In the genomic region with DNA sequence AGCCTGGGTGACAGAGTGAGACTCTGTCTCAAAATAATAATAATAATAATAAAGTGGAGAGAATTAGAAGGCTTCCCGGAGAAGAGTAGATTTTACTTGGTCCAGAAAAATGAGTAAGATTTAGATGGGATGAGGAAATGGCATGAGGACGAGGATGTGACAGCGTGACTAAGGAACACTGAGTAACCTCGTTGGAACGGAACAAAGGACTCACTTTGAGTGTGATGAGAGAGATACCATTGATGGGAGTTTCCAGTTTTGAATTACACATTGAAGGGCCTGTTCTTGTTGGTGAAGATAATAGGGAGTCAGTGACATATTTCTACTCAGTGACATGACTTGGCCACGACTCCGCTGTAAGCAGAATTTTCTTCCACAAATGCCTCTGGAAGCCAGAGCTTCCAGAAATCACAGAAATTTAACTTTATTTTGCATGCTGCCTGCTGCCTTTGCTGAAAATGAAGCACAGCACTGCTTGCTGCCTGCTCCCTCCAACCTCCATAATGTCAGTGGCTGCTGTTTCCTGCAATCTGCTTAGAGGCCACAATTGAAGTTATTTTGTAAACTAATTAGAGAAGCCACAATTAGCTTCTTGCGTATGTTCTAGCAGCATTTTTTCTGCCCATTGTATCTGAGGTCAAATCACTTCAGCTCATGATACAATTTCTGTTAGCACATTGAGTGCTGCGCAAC, we compare ENCODE assay signal across 15 cellular contexts. TPM values are rescaled to one million over a fixed set of nuclear protein-coding genes. Genes with fewer than 3 reads are reported as not detected.
DNase-seq lines count a peak whose midpoint lies in the region; ATAC-seq and TF ChIP-seq lines count a peak whose summit lies in the region.
"Had no signal": no experiment of that assay in that cellular context is flagged by ENCODE, and none has a peak within 500 bp of the region (broad histone marks: within the 10 kb centered on the region; RNA-seq: fewer than 3 reads in every experiment).

No MANE protein-coding gene starts in this region.

- TF ChIP-seq CTCF in foreskin fibroblast (IDR thresholded peaks at IDR 0.05; ENCODE audit: low read depth, low read length): no peak

- no peak overlapping the region for H3K4me3 ChIP-seq in adipocyte (ENCODE audit: low read length)
- no peak overlapping the region for H3K4me3 ChIP-seq in foreskin fibroblast (ENCODE audit: low read depth in 1 of 2, low read length in 2 of 2)
- H3K4me3 ChIP-seq in Karpas-422 (ENCODE audit: low read length): no peak overlapping the region
- H3K4me3 ChIP-seq: tibial nerve had no signal

- H3K27me3 Mint-ChIP-seq in activated T-cell treated with anti-CD3 and anti-CD28 coated beads, Interleukin-2, amount 50 U/mL, for 72 hours (ENCODE audit: low read depth): peaks cover 4% of the 10 kb centered on the region
- peaks cover 5% of the 10 kb centered on the region for H3K27me3 Mint-ChIP-seq in activated T-cell treated with anti-CD3 and anti-CD28 coated beads, Interleukin-2, amount 50 U/mL, for 4 hours (ENCODE audit: low read depth)

- DNase-seq in activated T-cell treated with anti-CD3 and anti-CD28 coated beads, Interleukin-2, amount 50 U/mL, for 72 hours: no peak
- DNase-seq in activated T-cell treated with anti-CD3 and anti-CD28 coated beads, Interleukin-2, amount 50 U/mL, for 4 hours: no peak
- DNase-seq in adipocyte (ENCODE audit: low read depth) (peak; percentile 22), foreskin fibroblast (peak; percentile 73 to 82), mesenteric fat pad (ENCODE audit: low spot score) (no peak), Karpas-422 (no peak)
- DNase-seq: activated T-cell treated with anti-CD3 and anti-CD28 coated beads, Interleukin-2, amount 50 U/mL, for 48 hours; NCI-H82; nephron progenitor cell; stimulated activated CD4-positive, alpha-beta T cell treated with anti-CD3 and anti-CD28 coated beads, Interleukin-2, amount 100 ng/mL, for 48 hours had no signal

- peaks cover 4% of the 10 kb centered on the region for H3K27me3 ChIP-seq in adipocyte (replicated peaks; ENCODE audit: control insufficient read depth, insufficient read depth, low read length)
- no peaks in the 10 kb centered on the region for H3K27me3 ChIP-seq in Karpas-422 (ENCODE audit: low read length)
- H3K27me3 ChIP-seq: tibial nerve had no signal

- H3K9me3 ChIP-seq in adipocyte (ENCODE audit: control insufficient read depth, low read length) (no peaks in the 10 kb centered on the region), Karpas-422 (ENCODE audit: low read length) (no peaks in the 10 kb centered on the region)
- H3K9me3 ChIP-seq: tibial nerve had no signal

- no peaks in the 10 kb centered on the region for H4K20me1 ChIP-seq in Karpas-422 (ENCODE audit: insufficient read depth, low read depth, low read length)

- no peak overlapping the region for H3K4me2 ChIP-seq in Karpas-422 (ENCODE audit: low read depth, low read length, poor library complexity, severe bottlenecking)
- H3K4me2 ChIP-seq: KMS-11 had no signal

- no peak overlapping the region for H3K27ac Mint-ChIP-seq in activated T-cell treated with anti-CD3 and anti-CD28 coated beads, Interleukin-2, amount 50 U/mL, for 72 hours
- H3K27ac Mint-ChIP-seq: nephron progenitor cell; T-helper 1 cell treated with Interleukin-12 subunit alpha and Interleukin-12 subunit beta and Interleukin-4 antibody, amounts not matched to agents 30 μg/mL and 1 μg/mL, for 36 hours had no signal

- H3K9ac ChIP-seq in adipocyte (ENCODE audit: low read length) (no peak overlapping the region), Karpas-422 (ENCODE audit: low read length) (no peak overlapping the region)
- H3K9ac ChIP-seq: KMS-11 had no signal

- no peaks in the 10 kb centered on the region for H3K9me3 Mint-ChIP-seq in activated T-cell treated with anti-CD3 and anti-CD28 coated beads, Interleukin-2, amount 50 U/mL, for 72 hours
- H3K9me3 Mint-ChIP-seq in activated T-cell treated with anti-CD3 and anti-CD28 coated beads, Interleukin-2, amount 50 U/mL, for 4 hours: no peaks in the 10 kb centered on the region
- H3K9me3 Mint-ChIP-seq: nephron progenitor cell; T-helper 1 cell treated with Interleukin-12 subunit alpha and Interleukin-12 subunit beta and Interleukin-4 antibody, amounts not matched to agents 30 μg/mL and 1 μg/mL, for 36 hours had no signal

- peaks cover 6% of the 10 kb centered on the region for H3K4me1 Mint-ChIP-seq in activated T-cell treated with anti-CD3 and anti-CD28 coated beads, Interleukin-2, amount 50 U/mL, for 72 hours (ENCODE audit: low read depth)
- no peaks in the 10 kb centered on the region for H3K4me1 Mint-ChIP-seq in activated T-cell treated with anti-CD3 and anti-CD28 coated beads, Interleukin-2, amount 50 U/mL, for 4 hours (ENCODE audit: low read depth)

- peak; percentile 27 to 75 for ATAC-seq in activated T-cell treated with anti-CD3 and anti-CD28 coated beads, Interleukin-2, amount 50 U/mL, for 72 hours (replicated peaks in 1 of 2)
- ATAC-seq in activated T-cell treated with anti-CD3 and anti-CD28 coated beads, Interleukin-2, amount 50 U/mL, for 4 hours: no peak
- ATAC-seq in HG02973 (IDR thresholded peaks at IDR 0.05; ENCODE audit: unreplicated experiment) (no peak), GM21381 (IDR thresholded peaks at IDR 0.05; ENCODE audit: unreplicated experiment) (no peak)

- no peaks in the 10 kb centered on the region for H3K36me3 Mint-ChIP-seq in activated T-cell treated with anti-CD3 and anti-CD28 coated beads, Interleukin-2, amount 50 U/mL, for 72 hours (ENCODE audit: insufficient read depth in 2 of 2)
- no peaks in the 10 kb centered on the region for H3K36me3 Mint-ChIP-seq in activated T-cell treated with anti-CD3 and anti-CD28 coated beads, Interleukin-2, amount 50 U/mL, for 4 hours (ENCODE audit: insufficient read depth)

- H3K36me3 ChIP-seq in adipocyte (ENCODE audit: control insufficient read depth, insufficient read depth, low read length, severe bottlenecking): no peaks in the 10 kb centered on the region
- no peaks in the 10 kb centered on the region for H3K36me3 ChIP-seq in Karpas-422 (ENCODE audit: insufficient read depth, low read length)
- H3K36me3 ChIP-seq: tibial nerve had no signal

- no peak overlapping the region for H3K27ac ChIP-seq in Karpas-422 (ENCODE audit: low read length)
- H3K27ac ChIP-seq: KMS-11 had no signal

- no peaks in the 10 kb centered on the region for H3K79me2 ChIP-seq in Karpas-422 (ENCODE audit: low read length)

- no peak overlapping the region for H3K4me3 Mint-ChIP-seq in activated T-cell treated with anti-CD3 and anti-CD28 coated beads, Interleukin-2, amount 50 U/mL, for 72 hours
- no peak overlapping the region for H3K4me3 Mint-ChIP-seq in activated T-cell treated with anti-CD3 and anti-CD28 coated beads, Interleukin-2, amount 50 U/mL, for 4 hours
- H3K4me3 Mint-ChIP-seq: nephron progenitor cell; T-helper 1 cell treated with Interleukin-12 subunit alpha and Interleukin-12 subunit beta and Interleukin-4 antibody, amounts not matched to agents 30 μg/mL and 1 μg/mL, for 36 hours had no signal

- H3K4me1 ChIP-seq in adipocyte (ENCODE audit: control insufficient read depth, insufficient read depth, low read length) (peaks cover 8% of the 10 kb centered on the region), Karpas-422 (ENCODE audit: low read length) (no peaks in the 10 kb centered on the region)
- H3K4me1 ChIP-seq: tibial nerve had no signal

- H3K9me2 ChIP-seq in Karpas-422 (replicated peaks; ENCODE audit: insufficient read depth, low read length): no peaks in the 10 kb centered on the region

- no peak overlapping the region for H2AFZ ChIP-seq in Karpas-422 (ENCODE audit: low read length)

RNA-seq across cellular contexts. Expression of a gene that starts 33.7 kb away (rescaled TPM):
- total RNA-seq in activated T-cell treated with anti-CD3 and anti-CD28 coated beads, Interleukin-2, amount 50 U/mL, for 72 hours: 10 to 100 TPM; 19.7 to 23.7 TPM
- 10 to 100 TPM; 33.1 to 34.1 (median 33.3) TPM for total RNA-seq in activated T-cell treated with anti-CD3 and anti-CD28 coated beads, Interleukin-2, amount 50 U/mL, for 4 hours
- total RNA-seq in mesenteric fat pad: 35.2 TPM
- 20.8 and 33.4 TPM in 2 replicates for total RNA-seq in Karpas-422 (2014; rRNA removed; shearing (Covaris generic); ENCODE audit: low replicate concordance)

Comparison
In these comparisons a context has a peak if more than half of its experiments do, and no peak if none do; other contexts are left out.
1. ATAC-seq: peak in activated T-cell treated with anti-CD3 and anti-CD28 coated beads, Interleukin-2, amount 50 U/mL, for 72 hours (2 of 2); none in activated T-cell treated with anti-CD3 and anti-CD28 coated beads, Interleukin-2, amount 50 U/mL, for 4 hours (0 of 2), HG02973 (single experiment) and GM21381 (single experiment).
2. DNase-seq: peak in adipocyte (single experiment) and foreskin fibroblast (2 of 2); none in activated T-cell treated with anti-CD3 and anti-CD28 coated beads, Interleukin-2, amount 50 U/mL, for 72 hours (0 of 2), activated T-cell treated with anti-CD3 and anti-CD28 coated beads, Interleukin-2, amount 50 U/mL, for 4 hours (single experiment), mesenteric fat pad (single experiment) and Karpas-422 (single experiment).